8 cellular contexts compared by ENCODE assay signal in the genomic region with DNA sequence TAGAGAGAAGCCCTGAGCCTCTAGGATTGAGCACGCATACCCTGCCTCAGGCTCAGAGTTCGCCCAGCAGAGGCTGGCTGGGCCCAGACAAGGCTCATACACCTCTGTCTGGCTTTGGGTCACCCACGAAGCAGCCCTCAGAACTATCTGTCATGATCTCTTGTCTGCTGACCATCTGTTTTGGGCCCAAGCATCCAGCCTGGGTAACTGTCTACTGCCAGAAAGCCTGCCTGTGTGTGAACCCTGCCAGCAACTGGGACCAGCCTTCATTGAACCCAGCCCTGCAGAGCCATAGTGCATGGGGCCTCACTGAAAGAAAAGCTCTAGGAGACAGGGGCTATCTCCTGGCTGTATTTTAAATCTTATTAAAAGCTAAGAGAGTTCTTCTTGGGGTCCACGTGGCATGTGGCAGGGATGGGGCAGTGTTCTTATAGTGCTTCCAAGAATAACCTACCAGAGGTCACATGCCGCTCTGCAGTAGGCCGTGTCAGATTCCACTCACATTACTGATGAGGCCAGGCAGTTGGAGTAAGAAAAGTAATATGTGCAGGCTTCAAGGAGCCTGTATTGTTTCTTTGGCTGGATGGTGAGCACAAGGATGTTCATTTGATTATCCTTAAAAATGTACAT. TPM values are rescaled to one million over a fixed set of nuclear protein-coding genes. Genes with fewer than 3 reads are reported as not detected.
DNase-seq lines count a peak whose midpoint lies in the region; ATAC-seq and TF ChIP-seq lines count a peak whose summit lies in the region.

No MANE protein-coding gene starts in this region.

- ATAC-seq in naive thymus-derived CD8-positive, alpha-beta T cell = no peak
- no peak for ATAC-seq in upper lobe of right lung
- ATAC-seq in natural killer cell treated with Interleukin-12 subunit alpha and Interleukin-12 subunit beta and Interleukin-15 and Interleukin-18, amount 100 ng/mL, for 72 hours = no peak

- H3K9me3 ChIP-seq in esophagus squamous epithelium (no peaks in the 10 kb centered on the region), upper lobe of right lung (no peaks in the 10 kb centered on the region)

- H3K4me1 ChIP-seq in esophagus squamous epithelium = peaks cover 26 to 96% (median 50%) of the 10 kb centered on the region in 3 donors
- peaks cover 64% of the 10 kb centered on the region for H3K4me1 ChIP-seq in upper lobe of right lung

- no peaks in the 10 kb centered on the region for H3K27me3 Mint-ChIP-seq in activated naive CD4-positive, alpha-beta T cell treated with anti-CD3 and anti-CD28 coated beads, Interleukin-2, amount 10 ng/mL, durations not matched to agents 7 days and 5 days
- H3K27me3 Mint-ChIP-seq in naive thymus-derived CD8-positive, alpha-beta T cell = no peaks in the 10 kb centered on the region
- H3K27me3 Mint-ChIP-seq in natural killer cell treated with Interleukin-12 subunit alpha and Interleukin-12 subunit beta and Interleukin-15 and Interleukin-18, amount 100 ng/mL, for 72 hours = no peaks in the 10 kb centered on the region

- H3K27ac ChIP-seq in esophagus squamous epithelium (peak overlapping the region; percentile 22 to 92 (median 88)), upper lobe of right lung (peak overlapping the region; percentile 80)

- H3K4me3 ChIP-seq in esophagus squamous epithelium = no peak overlapping the region
- no peak overlapping the region for H3K4me3 ChIP-seq in upper lobe of right lung

- H3K27me3 ChIP-seq in esophagus squamous epithelium (no peaks in the 10 kb centered on the region), upper lobe of right lung (no peaks in the 10 kb centered on the region)

- H3K36me3 ChIP-seq in esophagus squamous epithelium = peaks cover 15 to 76% (median 22%) of the 10 kb centered on the region in 3 donors
- H3K36me3 ChIP-seq in upper lobe of right lung = peaks cover 67% of the 10 kb centered on the region

- 82 to 84% methylated on average over 5 of the region's 6 CpGs for WGBS in esophagus squamous epithelium, 2 donors

- peaks cover 50% of the 10 kb centered on the region for H3K36me3 Mint-ChIP-seq in activated naive CD4-positive, alpha-beta T cell treated with anti-CD3 and anti-CD28 coated beads, Interleukin-2, amount 10 ng/mL, durations not matched to agents 7 days and 5 days
- peaks cover 0 to 45% (median 4%) of the 10 kb centered on the region in 3 donors for H3K36me3 Mint-ChIP-seq in naive thymus-derived CD8-positive, alpha-beta T cell
- H3K36me3 Mint-ChIP-seq in natural killer cell treated with Interleukin-12 subunit alpha and Interleukin-12 subunit beta and Interleukin-15 and Interleukin-18, amount 100 ng/mL, for 72 hours = peaks cover 6% of the 10 kb centered on the region

- CTCF ChIA-PET in activated naive CD4-positive, alpha-beta T cell treated with anti-CD3 and anti-CD28 coated beads, Interleukin-2, amount 10 ng/mL, durations not matched to agents 7 days and 5 days (lab: Charles Lee) = interaction anchor here (1.0 kb wide), 1 partner anchor 78 kb away, joined by 3 read pairs; no protein-coding TSS in a partner anchor

- TF ChIP-seq POLR2A in esophagus squamous epithelium (IDR thresholded peaks at IDR 0.05) = no peak

- POLR2A ChIA-PET in naive thymus-derived CD8-positive, alpha-beta T cell (lab: Charles Lee) = interaction anchor here (0.9 to 1.2 kb wide), 3 partner anchors 18 to 112 kb away, joined by 3 read pairs; no protein-coding TSS in a partner anchor

- intact Hi-C loops in esophagus squamous epithelium (cut with DNase I) (loop anchor here (5.0 kb wide), 1 partner anchor 46 kb away; no protein-coding TSS in a partner anchor), upper lobe of right lung (cut with DNase I) (no loop called here)

- peaks cover 79% of the 10 kb centered on the region for H3K4me1 Mint-ChIP-seq in activated naive CD4-positive, alpha-beta T cell treated with anti-CD3 and anti-CD28 coated beads, Interleukin-2, amount 10 ng/mL, durations not matched to agents 7 days and 5 days
- H3K4me1 Mint-ChIP-seq in naive thymus-derived CD8-positive, alpha-beta T cell = peaks cover 30 to 94% (median 82%) of the 10 kb centered on the region in 4 donors
- H3K4me1 Mint-ChIP-seq in natural killer cell treated with Interleukin-12 subunit alpha and Interleukin-12 subunit beta and Interleukin-15 and Interleukin-18, amount 100 ng/mL, for 72 hours (ENCODE audit: low read depth in 2 of 2) = peaks cover 32 to 43% of the 10 kb centered on the region in 2 donors

- no peak for DNase-seq in activated naive CD4-positive, alpha-beta T cell treated with anti-CD3 and anti-CD28 coated beads, Interleukin-2, amount 10 ng/mL, durations not matched to agents 7 days and 5 days
- no peak for DNase-seq in activated naive CD4-positive, alpha-beta T cell treated with Interleukin-2 at 50 U/mL for 16 hours
- DNase-seq in esophagus squamous epithelium (lab: John Stamatoyannopoulos, UW) = no peak
- DNase-seq in naive thymus-derived CD8-positive, alpha-beta T cell = no peak
- DNase-seq in upper lobe of right lung = no peak
- DNase-seq in HUDEP-2 (lab: John Stamatoyannopoulos, UW; ENCODE audit: unreplicated experiment in 76 of 76) = no peak
- no peak for DNase-seq in GF-D8 (lab: John Stamatoyannopoulos, UW)
- DNase-seq in natural killer cell treated with Interleukin-12 subunit alpha and Interleukin-12 subunit beta and Interleukin-15 and Interleukin-18, amount 100 ng/mL, for 72 hours (ENCODE audit: low spot score) = no peak

- H3K9me3 Mint-ChIP-seq in activated naive CD4-positive, alpha-beta T cell treated with anti-CD3 and anti-CD28 coated beads, Interleukin-2, amount 10 ng/mL, durations not matched to agents 7 days and 5 days = no peaks in the 10 kb centered on the region
- H3K9me3 Mint-ChIP-seq in naive thymus-derived CD8-positive, alpha-beta T cell = no peaks in the 10 kb centered on the region
- no peaks in the 10 kb centered on the region for H3K9me3 Mint-ChIP-seq in natural killer cell treated with Interleukin-12 subunit alpha and Interleukin-12 subunit beta and Interleukin-15 and Interleukin-18, amount 100 ng/mL, for 72 hours

- no peak overlapping the region for H3K4me3 Mint-ChIP-seq in activated naive CD4-positive, alpha-beta T cell treated with anti-CD3 and anti-CD28 coated beads, Interleukin-2, amount 10 ng/mL, durations not matched to agents 7 days and 5 days
- H3K4me3 Mint-ChIP-seq in naive thymus-derived CD8-positive, alpha-beta T cell = peak overlapping the region in 2 of 10 donors; percentile 33 to 63
- H3K4me3 Mint-ChIP-seq in natural killer cell treated with Interleukin-12 subunit alpha and Interleukin-12 subunit beta and Interleukin-15 and Interleukin-18, amount 100 ng/mL, for 72 hours = no peak overlapping the region

- H3K27ac Mint-ChIP-seq in activated naive CD4-positive, alpha-beta T cell treated with anti-CD3 and anti-CD28 coated beads, Interleukin-2, amount 10 ng/mL, durations not matched to agents 7 days and 5 days = peak overlapping the region; percentile 74
- peak overlapping the region; percentile 76 to 98 (median 86) for H3K27ac Mint-ChIP-seq in naive thymus-derived CD8-positive, alpha-beta T cell
- H3K27ac Mint-ChIP-seq in natural killer cell treated with Interleukin-12 subunit alpha and Interleukin-12 subunit beta and Interleukin-15 and Interleukin-18, amount 100 ng/mL, for 72 hours = peak overlapping the region in 1 of 2 donors; percentile 85

- TF ChIP-seq CTCF in esophagus squamous epithelium (IDR thresholded peaks at IDR 0.05) = no peak
- no peak for TF ChIP-seq CTCF in upper lobe of right lung (IDR thresholded peaks at IDR 0.05)

RNA-seq across cellular contexts. Expression of a gene that starts 7.3 kb away (rescaled TPM):
- 10 to 100 TPM; 26.0 to 45.9 (median 30.5) TPM for total RNA-seq in esophagus squamous epithelium
- 10 to 100 TPM; 32.2 to 39.5 TPM for total RNA-seq in naive thymus-derived CD8-positive, alpha-beta T cell
- 10 to 100 TPM; 22.1 to 35.7 (median 22.3) TPM for polyA plus RNA-seq in naive thymus-derived CD8-positive, alpha-beta T cell
- 67.3 TPM for total RNA-seq in upper lobe of right lung
- total RNA-seq in natural killer cell treated with Interleukin-12 subunit alpha and Interleukin-12 subunit beta and Interleukin-15 and Interleukin-18, amount 100 ng/mL, for 72 hours = 10 to 100 TPM; 41.4 to 49.4 TPM

RNA-seq across cellular contexts. Expression of a gene that starts 7.5 kb away (rescaled TPM):
- total RNA-seq in esophagus squamous epithelium = 100 to 1,000 TPM in 1 of 4 donors, 10 to 100 TPM in 3; 60.6 to 128 (median 80.1) TPM
- 10 to 100 TPM; 86.3 to 88.6 TPM for total RNA-seq in naive thymus-derived CD8-positive, alpha-beta T cell
- 100 to 1,000 TPM in 1 of 3 donors, 10 to 100 TPM in 2; 85.5 to 106 (median 95.2) TPM for polyA plus RNA-seq in naive thymus-derived CD8-positive, alpha-beta T cell
- total RNA-seq in upper lobe of right lung = 61.7 TPM
- 100 to 1,000 TPM in 1 of 2 donors, 10 to 100 TPM in 1; 98.0 to 108 TPM for total RNA-seq in natural killer cell treated with Interleukin-12 subunit alpha and Interleukin-12 subunit beta and Interleukin-15 and Interleukin-18, amount 100 ng/mL, for 72 hours

RNA-seq across cellular contexts. Expression of a gene that starts 46.8 kb away (rescaled TPM):
- total RNA-seq in esophagus squamous epithelium = 10 to 100 TPM; 55.3 to 90.0 (median 68.6) TPM
- 100 to 1,000 TPM; 237 to 246 TPM for total RNA-seq in naive thymus-derived CD8-positive, alpha-beta T cell
- polyA plus RNA-seq in naive thymus-derived CD8-positive, alpha-beta T cell = 100 to 1,000 TPM in 1 of 3 donors, 10 to 100 TPM in 2; 61.8 to 111 (median 90.3) TPM
- 91.2 TPM for total RNA-seq in upper lobe of right lung
- 100 to 1,000 TPM; 166 to 201 TPM for total RNA-seq in natural killer cell treated with Interleukin-12 subunit alpha and Interleukin-12 subunit beta and Interleukin-15 and Interleukin-18, amount 100 ng/mL, for 72 hours

RNA-seq across cellular contexts. Expression of a gene that starts 49.9 kb away (rescaled TPM):
- total RNA-seq in esophagus squamous epithelium (100 to 1,000 TPM in 3 of 4 donors, 10 to 100 TPM in 1; 84.2 to 137 (median 111) TPM), upper lobe of right lung (156 TPM)
- total RNA-seq in naive thymus-derived CD8-positive, alpha-beta T cell = 10 to 100 TPM; 87.5 to 99.3 TPM
- 100 to 1,000 TPM; 114 to 143 (median 137) TPM for polyA plus RNA-seq in naive thymus-derived CD8-positive, alpha-beta T cell
- total RNA-seq in natural killer cell treated with Interleukin-12 subunit alpha and Interleukin-12 subunit beta and Interleukin-15 and Interleukin-18, amount 100 ng/mL, for 72 hours = 100 to 1,000 TPM; 153 to 206 TPM
